15 cellular contexts compared by ENCODE assay signal in genomic region chr1:26544156-26544555, GRCh38. TPM values are rescaled to one million over a fixed set of nuclear protein-coding genes. Genes with fewer than 3 reads are reported as not detected.
DNase-seq lines count a peak whose midpoint lies in the region; FAIRE-seq and TF ChIP-seq lines count a peak whose summit lies in the region.
"Had no signal": no experiment of that assay in that cellular context is flagged by ENCODE, and none has a peak within 500 bp of the region (broad histone marks: within the 10 kb centered on the region; RNA-seq: fewer than 3 reads in every experiment).

No MANE protein-coding gene starts in this region.

- intact Hi-C loops in prostate gland (cut with DNase I): no loop called here
- intact Hi-C loops in kidney (cut with DNase I): no loop called here

- TF ChIP-seq CTCF in neutrophil (IDR thresholded peaks at IDR 0.05) (no peak), prostate gland (IDR thresholded peaks at IDR 0.05) (no peak), kidney (IDR thresholded peaks at IDR 0.05; ENCODE audit: borderline replicate concordance, extremely low read depth, insufficient read depth) (no peak)

- H3K36me3 ChIP-seq in neutrophil (peaks cover 27% of the 10 kb centered on the region), prostate gland (no peaks in the 10 kb centered on the region), kidney (ENCODE audit: control insufficient read depth in 1 of 2, insufficient read depth in 2 of 2, low read length in 2 of 2) (peaks cover 0 to 6% of the 10 kb centered on the region in 2 donors)

- H3K9me3 Mint-ChIP-seq in T-helper 1 cell treated with Interleukin-12 subunit alpha and Interleukin-12 subunit beta and Interleukin-4 antibody, amounts not matched to agents 30 μg/mL and 1 μg/mL, for 36 hours: no peaks in the 10 kb centered on the region

- H3K9ac ChIP-seq in kidney (ENCODE audit: low read length in 2 of 2): no peak overlapping the region

- TF ChIP-seq POLR2A in prostate gland (IDR thresholded peaks at IDR 0.05): no peak

- no peak for DNase-seq in T-helper 1 cell
- DNase-seq in NCI-H2171 (lab: John Stamatoyannopoulos, UW): peak; percentile 37
- peak in 1 of 61 donors; percentile 62 for DNase-seq in caudate nucleus (lab: John Stamatoyannopoulos, UW)
- no peak for DNase-seq in prostate gland (ENCODE audit: low spot score)
- no peak for DNase-seq in mucosa of gallbladder (ENCODE audit: low spot score)
- no peak for DNase-seq in kidney
- DNase-seq: 8988T; DMS79; effector CD4-positive, alpha-beta T cell; NCI-H446 treated with DMSO at 0.1 percent for 48 hours; stimulated activated CD4-positive, alpha-beta T cell treated with anti-CD3 and anti-CD28 coated beads, Interleukin-4, amount 100 ng/mL, for 1 hour had no signal

- H3K4me1 Mint-ChIP-seq in T-helper 1 cell treated with Interleukin-12 subunit alpha and Interleukin-12 subunit beta and Interleukin-4 antibody, amounts not matched to agents 30 μg/mL and 1 μg/mL, for 36 hours (ENCODE audit: low read depth): peaks cover 75% of the 10 kb centered on the region

- no peaks in the 10 kb centered on the region for H3K27me3 ChIP-seq in neutrophil
- no peaks in the 10 kb centered on the region for H3K27me3 ChIP-seq in prostate gland (replicated peaks; ENCODE audit: insufficient read depth)

- H3K27me3 Mint-ChIP-seq in T-helper 1 cell treated with Interleukin-12 subunit alpha and Interleukin-12 subunit beta and Interleukin-4 antibody, amounts not matched to agents 30 μg/mL and 1 μg/mL, for 36 hours (ENCODE audit: low read depth): no peaks in the 10 kb centered on the region
- H3K27me3 Mint-ChIP-seq: progenitor cell of endocrine pancreas had no signal

- H3K27ac Mint-ChIP-seq in T-helper 1 cell treated with Interleukin-12 subunit alpha and Interleukin-12 subunit beta and Interleukin-4 antibody, amounts not matched to agents 30 μg/mL and 1 μg/mL, for 36 hours: peak overlapping the region; percentile 93
- H3K27ac Mint-ChIP-seq: progenitor cell of endocrine pancreas had no signal

- H3K4me3 ChIP-seq in neutrophil (ENCODE audit: low read depth in 1 of 2, low read length in 1 of 2) (peak overlapping the region; percentile 90 to 93), prostate gland (no peak overlapping the region), kidney (ENCODE audit: low read length in 2 of 2) (no peak overlapping the region)

- peaks cover 38% of the 10 kb centered on the region for H3K36me3 Mint-ChIP-seq in T-helper 1 cell treated with Interleukin-12 subunit alpha and Interleukin-12 subunit beta and Interleukin-4 antibody, amounts not matched to agents 30 μg/mL and 1 μg/mL, for 36 hours (ENCODE audit: low read depth)

- H3K4me1 ChIP-seq in neutrophil (ENCODE audit: control insufficient read depth in 1 of 2, insufficient read depth in 1 of 2, low read depth in 1 of 2, low read length in 1 of 2): peaks cover 87 to 90% of the 10 kb centered on the region in 2 experiments
- H3K4me1 ChIP-seq in prostate gland (replicated peaks): no peaks in the 10 kb centered on the region
- peaks cover 0 to 11% of the 10 kb centered on the region in 2 donors for H3K4me1 ChIP-seq in kidney (ENCODE audit: control insufficient read depth in 1 of 2, insufficient read depth in 1 of 2, low read depth in 1 of 2, low read length in 2 of 2)

- H3K4me3 Mint-ChIP-seq in T-helper 1 cell treated with Interleukin-12 subunit alpha and Interleukin-12 subunit beta and Interleukin-4 antibody, amounts not matched to agents 30 μg/mL and 1 μg/mL, for 36 hours: peak overlapping the region; percentile 89

- 94% methylated on average over 6 of the region's 6 CpGs for WGBS in prostate gland

- FAIRE-seq in kidney (lab: Jason Lieb, UNC): no peak

- H3K9me3 ChIP-seq in neutrophil: no peaks in the 10 kb centered on the region
- no peaks in the 10 kb centered on the region for H3K9me3 ChIP-seq in prostate gland
- no peaks in the 10 kb centered on the region for H3K9me3 ChIP-seq in kidney (ENCODE audit: control insufficient read depth in 1 of 2, low read length in 2 of 2)

- peak overlapping the region; percentile 78 for H3K27ac ChIP-seq in caudate nucleus (ENCODE audit: low read depth, low read length)
- peak overlapping the region; percentile 100 for H3K27ac ChIP-seq in neutrophil
- no peak overlapping the region for H3K27ac ChIP-seq in prostate gland
- H3K27ac ChIP-seq in kidney (ENCODE audit: low read depth in 2 of 2, low read length in 2 of 2): no peak overlapping the region
- H3K27ac ChIP-seq: VCaP had no signal

RNA-seq across cellular contexts. Expression of gene RPS6KA1, which starts 14.6 kb away (rescaled TPM):
- total RNA-seq in prostate gland (10 to 100 TPM; 38.6 to 87.5 TPM), mucosa of gallbladder (49.2 TPM), kidney (58.1 TPM)
- 39.5 TPM for polyA plus RNA-seq in kidney (ENCODE audit: insufficient read depth, low read depth, low replicate concordance)

Comparison
In these comparisons a context has a peak if more than half of its experiments do, and no peak if none do; other contexts are left out.
1. H3K27ac ChIP-seq: peak in caudate nucleus (single experiment) and neutrophil (single experiment); none in prostate gland (0 of 2) and kidney (0 of 2).
2. H3K4me3 ChIP-seq: peak in neutrophil (2 of 2); none in prostate gland (0 of 2) and kidney (0 of 2).